In genomic region chr18:14086459-14087231, GRCh38 we compare ENCODE assay signal across 8 cellular contexts. TPM values are rescaled to one million over a fixed set of nuclear protein-coding genes. Genes with fewer than 3 reads are reported as not detected.
DNase-seq lines count a peak whose midpoint lies in the region; ATAC-seq and TF ChIP-seq lines count a peak whose summit lies in the region.

No MANE protein-coding gene starts in this region.

- no peak overlapping the region for H3K9ac ChIP-seq in H9 (ENCODE audit: extremely low read depth, insufficient read length, low read length)
- H3K9ac ChIP-seq in liver (ENCODE audit: low read depth in 1 of 2, low read length in 2 of 2), result no peak overlapping the region

- no peak overlapping the region for H2AK5ac ChIP-seq in H9 (ENCODE audit: insufficient read length, low read length)

- no peak overlapping the region for H3K4me3 ChIP-seq in cardiac fibroblast (replicated peaks in 1 of 2; ENCODE audit: low read depth in 2 of 2, low read length in 2 of 2)
- H3K4me3 ChIP-seq in liver (ENCODE audit: low read depth in 1 of 3, low read length in 3 of 3), result no peak overlapping the region
- no peak overlapping the region for H3K4me3 ChIP-seq in coronary artery

- no peak overlapping the region for H2AFZ ChIP-seq in H9 (ENCODE audit: low read length)

- H3K23ac ChIP-seq in H9 (ENCODE audit: insufficient read length, low read depth, low read length), result no peak overlapping the region

- H2BK15ac ChIP-seq in H9 (ENCODE audit: low read depth, low read length), result no peak overlapping the region

- H2BK20ac ChIP-seq in H9 (ENCODE audit: low read depth, low read length, poor library complexity, severe bottlenecking), result no peak overlapping the region

- no peaks in the 10 kb centered on the region for H3K9me3 Mint-ChIP-seq in H9
- H3K9me3 Mint-ChIP-seq in activated naive CD4-positive, alpha-beta T cell treated with anti-CD3 and anti-CD28 coated beads, Interleukin-2, amount 10 ng/mL, durations not matched to agents 7 days and 5 days, result no peaks in the 10 kb centered on the region

- H2BK12ac ChIP-seq in H9 (ENCODE audit: insufficient read length, low read depth, low read length), result no peak overlapping the region

- ATAC-seq in HG02642 (IDR thresholded peaks at IDR 0.05; ENCODE audit: poor library complexity, unreplicated experiment), result no peak

- no peak overlapping the region for H4K8ac ChIP-seq in H9 (replicated peaks; ENCODE audit: insufficient read length, low read depth, low read length)

- peak; percentile 74 to 81 for TF ChIP-seq RAD21 in liver (IDR thresholded peaks at IDR 0.05)

- H3K4me3 Mint-ChIP-seq in H9, result no peak overlapping the region
- H3K4me3 Mint-ChIP-seq in activated naive CD4-positive, alpha-beta T cell treated with anti-CD3 and anti-CD28 coated beads, Interleukin-2, amount 10 ng/mL, durations not matched to agents 7 days and 5 days, result no peak overlapping the region

- H4K20me1 ChIP-seq in H9 (ENCODE audit: control insufficient read depth, insufficient read depth, insufficient read length), result no peaks in the 10 kb centered on the region

- no peak overlapping the region for H4K91ac ChIP-seq in H9 (ENCODE audit: insufficient read length, low read depth, low read length)

- H3K4ac ChIP-seq in H9 (ENCODE audit: low read depth, low read length), result no peak overlapping the region

- WGBS in H9 (ENCODE audit: extremely low coverage, insufficient read length, low lambda C conversion rate), result no CpG with 5 or more reads among the region's 9 CpGs
- WGBS in liver, result 41% methylated on average over 9 of the region's 9 CpGs

- TF ChIP-seq CTCF in H9 (conservative IDR thresholded peaks at IDR 0.05) (peak; percentile 92), cardiac fibroblast (IDR thresholded peaks at IDR 0.05; ENCODE audit: low read depth, low read length) (peak; percentile 72), liver (IDR thresholded peaks at IDR 0.05; ENCODE audit: low read depth, low read length, missing input control) (peak; percentile 56), coronary artery (IDR thresholded peaks at IDR 0.05) (no peak)

- H4K5ac ChIP-seq in H9 (ENCODE audit: insufficient read length, low read depth, low read length), result no peak overlapping the region

- H3K79me1 ChIP-seq in H9 (ENCODE audit: insufficient read depth, low read depth, low read length, poor library complexity, severe bottlenecking), result no peaks in the 10 kb centered on the region

- peaks cover 2% of the 10 kb centered on the region for H3K23me2 ChIP-seq in H9 (ENCODE audit: insufficient read length, low read depth, low read length, poor library complexity, severe bottlenecking)

- H3K27ac ChIP-seq in H9 (ENCODE audit: insufficient read length, low read depth, low read length) (no peak overlapping the region), liver (ENCODE audit: low read depth in 1 of 2, low read length in 2 of 2) (no peak overlapping the region), coronary artery (no peak overlapping the region)

- H3K14ac ChIP-seq in H9 (ENCODE audit: insufficient read depth, low read length), result peak overlapping the region; percentile 16; the same call in 1 of the 2 replicates

- H3T11ph ChIP-seq in H9 (ENCODE audit: low read length), result no peak overlapping the region

- peaks cover 11 to 15% of the 10 kb centered on the region in 2 experiments for H3K4me1 Mint-ChIP-seq in H9
- H3K4me1 Mint-ChIP-seq in activated naive CD4-positive, alpha-beta T cell treated with anti-CD3 and anti-CD28 coated beads, Interleukin-2, amount 10 ng/mL, durations not matched to agents 7 days and 5 days, result no peaks in the 10 kb centered on the region

- H3K27ac Mint-ChIP-seq in H9, result peak overlapping the region in 1 of 3 experiments; percentile 55; a peak in 1 of 7 replicates
- no peak overlapping the region for H3K27ac Mint-ChIP-seq in activated naive CD4-positive, alpha-beta T cell treated with anti-CD3 and anti-CD28 coated beads, Interleukin-2, amount 10 ng/mL, durations not matched to agents 7 days and 5 days

- no peak overlapping the region for H2BK5ac ChIP-seq in H9 (ENCODE audit: insufficient read length, low read length)

- DNase-seq in DMS53 treated with DMSO at 0.1 percent for 48 hours (lab: John Stamatoyannopoulos, UW; ENCODE audit: unreplicated experiment) (peak; percentile 62), H9 (peak; percentile 61), NCI-H345 treated with DMSO at 0.1 percent for 48 hours (lab: John Stamatoyannopoulos, UW; ENCODE audit: unreplicated experiment) (peak; percentile 50), cardiac fibroblast (ENCODE audit: low read depth in 2 of 2) (peak; percentile 63), coronary artery (ENCODE audit: low spot score) (no peak)
- DNase-seq in activated naive CD4-positive, alpha-beta T cell treated with anti-CD3 and anti-CD28 coated beads, Interleukin-2, amount 10 ng/mL, durations not matched to agents 7 days and 5 days, result no peak

- H3K4me1 ChIP-seq in H9 (ENCODE audit: insufficient read depth, low read length), result no peaks in the 10 kb centered on the region
- no peaks in the 10 kb centered on the region for H3K4me1 ChIP-seq in liver (ENCODE audit: control insufficient read depth in 4 of 4, insufficient read depth in 4 of 4, low read length in 3 of 4)

- no peaks in the 10 kb centered on the region for H3K36me3 ChIP-seq in liver (ENCODE audit: control insufficient read depth in 4 of 4, insufficient read depth in 3 of 4, low read depth in 1 of 4, low read length in 3 of 4)

- H2BK120ac ChIP-seq in H9 (ENCODE audit: low read depth, low read length, poor library complexity, severe bottlenecking), result no peak overlapping the region

- H3K56ac ChIP-seq in H9 (ENCODE audit: insufficient read length, low read depth, low read length), result no peak overlapping the region

- H3K9me3 ChIP-seq in H9 (ENCODE audit: control insufficient read depth, low read depth, low read length), result no peaks in the 10 kb centered on the region
- no peaks in the 10 kb centered on the region for H3K9me3 ChIP-seq in liver (ENCODE audit: control insufficient read depth in 4 of 4, low read length in 3 of 4)

- no peaks in the 10 kb centered on the region for H3K27me3 Mint-ChIP-seq in H9 (ENCODE audit: low read depth)
- H3K27me3 Mint-ChIP-seq in activated naive CD4-positive, alpha-beta T cell treated with anti-CD3 and anti-CD28 coated beads, Interleukin-2, amount 10 ng/mL, durations not matched to agents 7 days and 5 days, result no peaks in the 10 kb centered on the region

- no peak overlapping the region for H3K4me2 ChIP-seq in H9 (ENCODE audit: insufficient read depth, insufficient read length, low read length)

- no peaks in the 10 kb centered on the region; the same call in 1 of the 2 replicates for H3K79me2 ChIP-seq in H9 (ENCODE audit: insufficient read depth, low read length)

- CTCF ChIA-PET in activated naive CD4-positive, alpha-beta T cell treated with anti-CD3 and anti-CD28 coated beads, Interleukin-2, amount 10 ng/mL, durations not matched to agents 7 days and 5 days (lab: Charles Lee), result interaction anchor here (0.7 to 3.6 kb wide), 11 partner anchors 8 to 870 kb away, joined by 3 to 24 read pairs (median 4); partner anchors contain the start of gene MC5R

- peaks cover 0 to 2% (median 0%) of the 10 kb centered on the region in 3 experiments; a peak in 2 of 7 replicates for H3K36me3 Mint-ChIP-seq in H9 (ENCODE audit: insufficient read depth in 1 of 3, low read depth in 3 of 3)
- H3K36me3 Mint-ChIP-seq in activated naive CD4-positive, alpha-beta T cell treated with anti-CD3 and anti-CD28 coated beads, Interleukin-2, amount 10 ng/mL, durations not matched to agents 7 days and 5 days, result no peaks in the 10 kb centered on the region

- H3K18ac ChIP-seq in H9 (ENCODE audit: insufficient read length, low read depth, low read length), result no peak overlapping the region

- H3K27me3 ChIP-seq in H9 (ENCODE audit: insufficient read depth, low read length), result no peaks in the 10 kb centered on the region
- H3K27me3 ChIP-seq in liver (ENCODE audit: control insufficient read depth in 4 of 4, insufficient read depth in 4 of 4, low read length in 3 of 4), result peaks cover 0 to 4% (median 0%) of the 10 kb centered on the region in 4 donors

TF ChIP-seq in liver, 16 proteins besides CTCF, POLR2A, EP300 and RAD21 (continues in another document):
- no peak for TF ChIP-seq MAX (IDR thresholded peaks at IDR 0.05)
- no peak for TF ChIP-seq TAF1 (conservative IDR thresholded peaks at IDR 0.05)
- TF ChIP-seq JUND (IDR thresholded peaks at IDR 0.05), result no peak
- TF ChIP-seq RXRA (IDR thresholded peaks at IDR 0.05), result no peak
- no peak for TF ChIP-seq FOXA2 (IDR thresholded peaks at IDR 0.05)
- no peak for TF ChIP-seq NR2F2 (IDR thresholded peaks at IDR 0.05)
- no peak for TF ChIP-seq GABPA (IDR thresholded peaks at IDR 0.05 in 1 of 2, conservative IDR thresholded peaks at IDR 0.05 in 1 of 2)
- TF ChIP-seq HNF4G (IDR thresholded peaks at IDR 0.05), result no peak
- no peak for TF ChIP-seq EGR1 (IDR thresholded peaks at IDR 0.05; ENCODE audit: low read depth in 2 of 2)
- TF ChIP-seq SP1 (IDR thresholded peaks at IDR 0.05), result no peak
- no peak for TF ChIP-seq HNF4A (conservative IDR thresholded peaks at IDR 0.05)

RNA-seq across cellular contexts. Expression of gene ZNF519, which starts 45.6 kb away (rescaled TPM):
- 21.9 and 24.3 TPM in 2 replicates for total RNA-seq in H9 (2021)
- 1 to 10 TPM; 1.3 to 4.0 TPM for total RNA-seq in liver
- polyA plus RNA-seq in liver, result under 1 TPM; 0.29 to 0.96 TPM

Comparison
In these comparisons a context has a peak if more than half of its experiments do, and no peak if none do; other contexts are left out.
1. DNase-seq: peak in DMS53 treated with DMSO at 0.1 percent for 48 hours (single experiment), H9 (single experiment), NCI-H345 treated with DMSO at 0.1 percent for 48 hours (single experiment) and cardiac fibroblast (2 of 2); none in coronary artery (single experiment) and activated naive CD4-positive, alpha-beta T cell treated with anti-CD3 and anti-CD28 coated beads, Interleukin-2, amount 10 ng/mL, durations not matched to agents 7 days and 5 days (single experiment).